20 cellular contexts compared by ENCODE assay signal in the genomic region with DNA sequence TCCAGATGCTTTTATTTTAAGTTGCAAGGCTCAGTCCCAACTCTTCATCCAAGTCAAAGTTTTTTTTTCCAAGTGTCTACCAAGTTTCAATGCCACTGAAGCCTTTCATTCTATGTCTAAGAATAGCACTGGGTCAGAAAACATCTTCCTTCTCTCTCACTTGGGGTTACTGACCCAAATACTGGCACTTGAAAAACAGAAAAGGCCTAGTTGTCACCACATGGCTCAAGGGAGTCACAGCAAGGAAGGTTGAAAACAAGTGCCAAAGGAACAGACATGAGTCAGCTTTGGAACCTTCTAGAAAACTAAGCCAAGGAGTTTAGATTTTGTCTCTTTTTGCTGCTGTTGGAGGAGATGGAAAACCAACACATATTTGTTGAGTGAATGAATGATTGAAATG.
DNase-seq lines count a peak whose midpoint lies in the region; ATAC-seq lines count a peak whose summit lies in the region.
"Had no signal": no experiment of that assay in that cellular context is flagged by ENCODE, and none has a peak within 500 bp of the region (broad histone marks: within the 10 kb centered on the region; RNA-seq: fewer than 3 reads in every experiment).

No MANE protein-coding gene starts in this region.

- H3K4me2 ChIP-seq in mesenchymal stem cell (ENCODE audit: low read length, poor library complexity, severe bottlenecking), result no peak overlapping the region
- H3K4me2 ChIP-seq: A549 had no signal

- H3K36me3 ChIP-seq in mesenchymal stem cell (ENCODE audit: control insufficient read depth in 1 of 2, insufficient read depth in 2 of 2, low read depth in 1 of 2, low read length in 2 of 2), result peaks cover 0 to 3% of the 10 kb centered on the region in 2 experiments
- H3K36me3 ChIP-seq in skeletal muscle tissue (ENCODE audit: control insufficient read depth in 3 of 3, insufficient read depth in 3 of 3, low read length in 3 of 3), result no peaks in the 10 kb centered on the region
- H3K36me3 ChIP-seq: MG63, SJCRH30 had no signal

- H3K14ac ChIP-seq in mesenchymal stem cell (ENCODE audit: low read length in 2 of 2), result no peak overlapping the region

- intact Hi-C loops in right cardiac atrium (cut with DNase I) (loop anchor here in 2 of 4 donors (10.0 kb wide), 1 partner anchor 63 kb away; no protein-coding TSS in a partner anchor), Right ventricle myocardium inferior (cut with DNase I) (no loop called here)

- H3K4me3 ChIP-seq in right cardiac atrium (ENCODE audit: low read length), result no peak overlapping the region
- H3K4me3 ChIP-seq in mesenchymal stem cell (ENCODE audit: insufficient read depth in 1 of 2, low read depth in 1 of 2, low read length in 2 of 2), result no peak overlapping the region
- no peak overlapping the region for H3K4me3 ChIP-seq in skeletal muscle tissue (ENCODE audit: low read length in 3 of 3)
- H3K4me3 ChIP-seq: A549, MG63, SJCRH30 had no signal

- no peak overlapping the region for H2AFZ ChIP-seq in mesenchymal stem cell (ENCODE audit: low read depth, low read length)

- peak overlapping the region; percentile 19 to 31 for H3K18ac ChIP-seq in mesenchymal stem cell (ENCODE audit: low read depth in 1 of 2, low read length in 2 of 2)

- H3K27ac ChIP-seq in right cardiac atrium (ENCODE audit: low read length) (peak overlapping the region; percentile 96), mesenchymal stem cell (ENCODE audit: low read length, poor library complexity, severe bottlenecking) (no peak overlapping the region), skeletal muscle tissue (ENCODE audit: low read depth, low read length) (peak overlapping the region; percentile 56)
- H3K27ac ChIP-seq: SJCRH30 had no signal

- no peak overlapping the region for H3K9ac ChIP-seq in mesenchymal stem cell (ENCODE audit: low read length)
- H3K9ac ChIP-seq in skeletal muscle tissue (ENCODE audit: low read depth in 1 of 3, low read length in 3 of 3), result no peak overlapping the region

- no peak overlapping the region for H2AK5ac ChIP-seq in mesenchymal stem cell (ENCODE audit: low read length, severe bottlenecking)

- peak overlapping the region; percentile 90 for H4K91ac ChIP-seq in mesenchymal stem cell (ENCODE audit: low read length)

- H3K9me3 ChIP-seq in right cardiac atrium (ENCODE audit: control insufficient read depth, low read length), result no peaks in the 10 kb centered on the region
- H3K9me3 ChIP-seq in mesenchymal stem cell (ENCODE audit: control insufficient read depth, low read length), result no peaks in the 10 kb centered on the region
- no peaks in the 10 kb centered on the region for H3K9me3 ChIP-seq in skeletal muscle tissue (ENCODE audit: control insufficient read depth in 3 of 3, low read length in 3 of 3)
- H3K9me3 ChIP-seq: A549, MG63, SJCRH30 had no signal

- H3K27me3 ChIP-seq in right cardiac atrium (ENCODE audit: control insufficient read depth, insufficient read depth) (no peaks in the 10 kb centered on the region), mesenchymal stem cell (ENCODE audit: control insufficient read depth in 1 of 2, insufficient read depth in 1 of 2, low read length in 2 of 2) (no peaks in the 10 kb centered on the region), skeletal muscle tissue (ENCODE audit: control insufficient read depth in 3 of 3, insufficient read depth in 3 of 3, low read length in 3 of 3) (no peaks in the 10 kb centered on the region)
- H3K27me3 ChIP-seq: MG63 had no signal

- H2BK120ac ChIP-seq in mesenchymal stem cell (ENCODE audit: low read depth, low read length), result peak overlapping the region; percentile 77

- H3K23ac ChIP-seq in mesenchymal stem cell (ENCODE audit: low read length in 2 of 2), result no peak overlapping the region

- no peak for DNase-seq in right cardiac atrium
- DNase-seq in Right ventricle myocardium inferior (ENCODE audit: missing footprints), result no peak
- DNase-seq in mesenchymal stem cell, result no peak
- DNase-seq in DMS 273 (lab: John Stamatoyannopoulos, UW; ENCODE audit: unreplicated experiment), result no peak
- no peak for DNase-seq in anterior cingulate cortex (lab: John Stamatoyannopoulos, UW)
- no peak for DNase-seq in NCI-H1417 (lab: John Stamatoyannopoulos, UW)
- DNase-seq in Kasumi-1 (lab: John Stamatoyannopoulos, UW), result no peak
- DNase-seq: EL; GF-D8; Karpas-422; NCI-H1048; NCI-H1436; NCI-H187 treated with DMSO at 0.1 percent for 48 hours; NCI-H510A treated with DMSO at 0.1 percent for 48 hours; NCI-H774; NK-92 treated with Interleukin-12 subunit alpha and Interleukin-12 subunit beta, amount 100 ng/mL, for 24 hours; SJCRH30 had no signal

- no peak for ATAC-seq in right cardiac atrium
- ATAC-seq in Right ventricle myocardium inferior, result no peak
- ATAC-seq: A549 had no signal

- H3K4me1 ChIP-seq in right cardiac atrium (ENCODE audit: control insufficient read depth, insufficient read depth, low read length) (peaks cover 16% of the 10 kb centered on the region), mesenchymal stem cell (ENCODE audit: control insufficient read depth, insufficient read depth, low read depth, low read length) (peaks cover 10% of the 10 kb centered on the region), skeletal muscle tissue (ENCODE audit: control insufficient read depth in 3 of 3, insufficient read depth in 3 of 3, low read length in 3 of 3) (peaks cover 18 to 21% (median 19%) of the 10 kb centered on the region in 3 donors)
- H3K4me1 ChIP-seq: SJCRH30 had no signal

- H3K4ac ChIP-seq in mesenchymal stem cell (ENCODE audit: low read depth in 1 of 2, low read length in 2 of 2), result peak overlapping the region in 1 of 2 experiments; percentile 41

- no peak overlapping the region for H2BK5ac ChIP-seq in mesenchymal stem cell (ENCODE audit: low read depth, low read length, poor library complexity, severe bottlenecking)

- H3K79me1 ChIP-seq in mesenchymal stem cell (replicated peaks; ENCODE audit: low read length, poor library complexity, severe bottlenecking), result no peaks in the 10 kb centered on the region

- peak overlapping the region; percentile 51 to 65 for H2BK12ac ChIP-seq in mesenchymal stem cell (ENCODE audit: low read length in 2 of 2)

- H2BK15ac ChIP-seq in mesenchymal stem cell (ENCODE audit: low read depth, poor library complexity, severe bottlenecking), result no peak overlapping the region

- H4K8ac ChIP-seq in mesenchymal stem cell (ENCODE audit: low read length), result no peak overlapping the region
